8 cellular contexts compared by ENCODE assay signal in the genomic region with DNA sequence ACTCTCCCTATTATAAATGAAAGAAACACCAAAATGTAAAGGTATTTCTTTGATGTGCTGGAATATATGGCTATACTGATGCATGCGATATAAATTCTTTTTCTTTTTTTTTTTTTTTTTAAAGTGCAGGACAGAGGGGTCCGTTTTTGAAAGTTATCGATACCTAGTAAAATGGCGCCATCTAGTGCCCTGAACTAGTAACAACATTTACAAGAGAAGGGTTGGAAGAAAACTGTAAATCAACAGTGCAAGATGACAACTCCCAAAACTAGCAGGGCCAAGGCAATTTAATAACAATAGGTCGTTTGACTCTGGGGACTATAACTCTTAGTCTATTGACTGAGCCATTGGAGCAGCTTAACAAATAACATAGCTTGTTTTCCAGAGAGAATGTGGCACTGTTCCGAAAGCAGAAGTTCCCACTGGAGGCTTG.
DNase-seq lines count a peak whose midpoint lies in the region; ATAC-seq and TF ChIP-seq lines count a peak whose summit lies in the region.

No MANE protein-coding gene starts in this region.

- H3K4me3 ChIP-seq in esophagus squamous epithelium, result no peak overlapping the region
- H3K4me3 ChIP-seq in osteoblast (ENCODE audit: insufficient read depth, low read length), result no peak overlapping the region

- H3K9me3 ChIP-seq in esophagus squamous epithelium, result no peaks in the 10 kb centered on the region
- no peaks in the 10 kb centered on the region for H3K9me3 ChIP-seq in osteoblast (ENCODE audit: low read depth, low read length)

- no peaks in the 10 kb centered on the region for H4K20me1 ChIP-seq in osteoblast (ENCODE audit: insufficient read depth, low read length)

- peak; percentile 56 for DNase-seq in NCI-H510A treated with DMSO at 0.1 percent for 48 hours (lab: John Stamatoyannopoulos, UW)
- no peak for DNase-seq in NCI-H510A (lab: John Stamatoyannopoulos, UW)
- peak; percentile 21 for DNase-seq in KG1 (lab: John Stamatoyannopoulos, UW)
- peak; percentile 35 for DNase-seq in RPMI7951 (ENCODE audit: low read depth)
- DNase-seq in esophagus squamous epithelium (lab: John Stamatoyannopoulos, UW), result no peak
- DNase-seq in osteoblast (ENCODE audit: insufficient read length, low spot score, missing footprints), result no peak
- DNase-seq in stimulated activated CD4-positive, alpha-beta T cell treated with anti-CD3 and anti-CD28 coated beads, Interleukin-2, amount 100 ng/mL, for 24 hours, result no peak

- ATAC-seq in HG02678 (IDR thresholded peaks at IDR 0.05; ENCODE audit: unreplicated experiment), result no peak

- intact Hi-C loops in esophagus squamous epithelium (cut with DNase I), result no loop called here

- H3K4me2 ChIP-seq in osteoblast (ENCODE audit: insufficient read depth, low read length), result peak overlapping the region; percentile 24

- 16 to 17% methylated on average over 6 of the region's 6 CpGs for WGBS in esophagus squamous epithelium, 2 donors

- H3K27ac ChIP-seq in esophagus squamous epithelium (no peak overlapping the region), osteoblast (ENCODE audit: low read depth, low read length) (no peak overlapping the region)

- no peak for TF ChIP-seq POLR2A in esophagus squamous epithelium (IDR thresholded peaks at IDR 0.05)

- no peaks in the 10 kb centered on the region for H3K36me3 ChIP-seq in esophagus squamous epithelium
- H3K36me3 ChIP-seq in osteoblast (ENCODE audit: insufficient read depth, low read length), result no peaks in the 10 kb centered on the region

- H3K27me3 ChIP-seq in esophagus squamous epithelium, result no peaks in the 10 kb centered on the region
- H3K27me3 ChIP-seq in osteoblast (ENCODE audit: insufficient read depth, low read length), result no peaks in the 10 kb centered on the region

- H3K4me1 ChIP-seq in esophagus squamous epithelium (peaks cover 0 to 5% (median 0%) of the 10 kb centered on the region in 3 donors), osteoblast (ENCODE audit: insufficient read depth, low read length) (no peaks in the 10 kb centered on the region)

- TF ChIP-seq CTCF in esophagus squamous epithelium (IDR thresholded peaks at IDR 0.05), result peak; percentile 19 to 62 (median 45)
- TF ChIP-seq CTCF in osteoblast (IDR thresholded peaks at IDR 0.05; ENCODE audit: extremely low read depth, low read depth, low read length), result peak; percentile 69

- H2AFZ ChIP-seq in osteoblast (ENCODE audit: low read length), result no peak overlapping the region

- no peaks in the 10 kb centered on the region for H3K79me2 ChIP-seq in osteoblast (ENCODE audit: insufficient read depth, low read length)

Comparison
In these comparisons a context has a peak if more than half of its experiments do, and no peak if none do; other contexts are left out.
1. DNase-seq: peak in NCI-H510A treated with DMSO at 0.1 percent for 48 hours (single experiment), KG1 (single experiment) and RPMI7951 (single experiment); none in NCI-H510A (single experiment), esophagus squamous epithelium (single experiment), osteoblast (single experiment) and stimulated activated CD4-positive, alpha-beta T cell treated with anti-CD3 and anti-CD28 coated beads, Interleukin-2, amount 100 ng/mL, for 24 hours (0 of 2).